In genomic region chr1:12015001-12015491, GRCh38 we compare ENCODE assay signal across 13 cellular contexts. TPM values are rescaled to one million over a fixed set of nuclear protein-coding genes. Genes with fewer than 3 reads are reported as not detected.
DNase-seq lines count a peak whose midpoint lies in the region; ATAC-seq, FAIRE-seq and TF ChIP-seq lines count a peak whose summit lies in the region.
"Had no signal": no experiment of that assay in that cellular context is flagged by ENCODE, and none has a peak within 500 bp of the region (broad histone marks: within the 10 kb centered on the region; RNA-seq: fewer than 3 reads in every experiment).

No MANE protein-coding gene starts in this region.

- H3K27me3 ChIP-seq in bronchial epithelial cell (ENCODE audit: control insufficient read depth, insufficient read depth, low read length), result no peaks in the 10 kb centered on the region
- H3K27me3 ChIP-seq: Peyer's patch had no signal

- no peak overlapping the region for H3K4me3 ChIP-seq in bronchial epithelial cell (ENCODE audit: low read depth, low read length)
- H3K4me3 ChIP-seq: Peyer's patch, thoracic aorta had no signal

- no peak for ATAC-seq in HG03280 (IDR thresholded peaks at IDR 0.05; ENCODE audit: unreplicated experiment)
- ATAC-seq in HG03342 (IDR thresholded peaks at IDR 0.05; ENCODE audit: unreplicated experiment), result no peak
- ATAC-seq: sciatic nerve had no signal

- DNase-seq in EH (ENCODE audit: low read depth) (peak; percentile 78), HTR-8/SVneo (ENCODE audit: insufficient read length, low spot score) (peak; percentile 13), bronchial epithelial cell (ENCODE audit: low read depth) (peak; percentile 80), non-pigmented ciliary epithelial cell (ENCODE audit: low read depth) (peak; percentile 42), RPMI8226 (no peak), COR-L47 (lab: John Stamatoyannopoulos, UW) (no peak)
- DNase-seq: activated gamma-delta T cell treated with Interleukin-2 at 50 U/mL for 16 hours, Peyer's patch had no signal

- no peak for TF ChIP-seq CTCF in bronchial epithelial cell (IDR thresholded peaks at IDR 0.05; ENCODE audit: insufficient read depth, low read length, severe bottlenecking)

- peaks cover 23% of the 10 kb centered on the region for H3K36me3 ChIP-seq in bronchial epithelial cell (ENCODE audit: control insufficient read depth, insufficient read depth, low read length)

- no peak for FAIRE-seq in HTR-8/SVneo (lab: Jason Lieb, UNC)
- FAIRE-seq in bronchial epithelial cell (lab: Jason Lieb, UNC), result no peak

RNA-seq across cellular contexts. Expression of gene MIIP, which starts 4.3 kb away (rescaled TPM):
- total RNA-seq in bronchial epithelial cell, result 20.7 and 33.2 TPM in 2 replicates

RNA-seq across cellular contexts. Expression of gene MFN2, which starts 34.8 kb away (rescaled TPM):
- total RNA-seq in bronchial epithelial cell, result 75.3 and 83.0 TPM in 2 replicates

RNA-seq across cellular contexts. Expression of gene TNFRSF8, which starts 48.1 kb away (rescaled TPM):
- total RNA-seq in bronchial epithelial cell, result not detected in 2 replicates
- total RNA-seq: HT-29, Peyer's patch had no signal

Comparison
In these comparisons a context has a peak if more than half of its experiments do, and no peak if none do; other contexts are left out.
1. DNase-seq: peak in EH (single experiment), HTR-8/SVneo (single experiment), bronchial epithelial cell (single experiment) and non-pigmented ciliary epithelial cell (single experiment); none in RPMI8226 (single experiment) and COR-L47 (single experiment).